ENCODE assay signal across 8 cellular contexts in genomic region chr9:213901-214300, GRCh38. TPM values are rescaled to one million over a fixed set of nuclear protein-coding genes. Genes with fewer than 3 reads are reported as not detected.
DNase-seq lines count a peak whose midpoint lies in the region; FAIRE-seq and TF ChIP-seq lines count a peak whose summit lies in the region.
"Not testable (repeated sequence)": the region's sequence is repeated elsewhere in the genome, so short reads cannot be mapped to it uniquely, and the experiment has no call there.

No MANE protein-coding gene starts in this region.

- peaks cover 17% of the 10 kb centered on the region; the same call in 1 of the 2 replicates for H3F3A ChIP-seq in SU-DHL-6 (ENCODE audit: insufficient read depth)

- intact Hi-C loops in activated naive CD4-positive, alpha-beta T cell treated with anti-CD3 and anti-CD28 coated beads for 36 hours (cut with micrococcal nuclease); kidney (cut with DNase I): not testable (repeated sequence)

- H3K9me3 Mint-ChIP-seq in activated naive CD4-positive, alpha-beta T cell treated with anti-CD3 and anti-CD28 coated beads for 36 hours; neural crest cell: not testable (repeated sequence)

- not testable (repeated sequence) for H3K36me3 Mint-ChIP-seq in activated naive CD4-positive, alpha-beta T cell treated with anti-CD3 and anti-CD28 coated beads for 36 hours (ENCODE audit: low read depth); neural crest cell (ENCODE audit: low read depth)

- peak overlapping the region in 6 of 11 experiments; percentile 75 to 92 (median 87); a peak in 10 of 22 replicates for H3K27ac ChIP-seq in BLaER1 treated with 17β-estradiol and CSF1 and Interleukin-3, amounts not matched to agents 10 nM and 100 nM
- not testable (repeated sequence) for H3K27ac ChIP-seq in HUES48 (ENCODE audit: low read depth, low read length); SU-DHL-6 (ENCODE audit: low read depth, low read length); duodenal mucosa (ENCODE audit: low read depth, low read length)
- H3K27ac ChIP-seq in kidney (ENCODE audit: low read depth in 2 of 2, low read length in 2 of 2) (peak overlapping the region; percentile 7 to 90), substantia nigra (ENCODE audit: low read depth, low read length, poor library complexity, severe bottlenecking) (peak overlapping the region; percentile 31)

- not testable (repeated sequence) for H3K9me2 ChIP-seq in SU-DHL-6 (replicated peaks; ENCODE audit: insufficient read depth, low read length)

- CTCF ChIA-PET in activated naive CD4-positive, alpha-beta T cell treated with anti-CD3 and anti-CD28 coated beads for 36 hours (lab: Charles Lee): interaction anchor here (0.9 to 2.3 kb wide), 2 partner anchors 92 to 103 kb away, joined by 3 to 8 read pairs; no protein-coding TSS in a partner anchor

- not testable (repeated sequence) for H3K4me1 Mint-ChIP-seq in activated naive CD4-positive, alpha-beta T cell treated with anti-CD3 and anti-CD28 coated beads for 36 hours (ENCODE audit: low read depth); neural crest cell

- H3K27me3 ChIP-seq in BLaER1 treated with 17β-estradiol and CSF1 and Interleukin-3, amounts not matched to agents 10 nM and 100 nM: peaks cover 0 to 27% (median 15%) of the 10 kb centered on the region in 11 experiments; a peak in 16 of 22 replicates
- peaks cover 47% of the 10 kb centered on the region for H3K27me3 ChIP-seq in HUES48 (ENCODE audit: control insufficient read depth, insufficient read depth, low read length)
- H3K27me3 ChIP-seq in SU-DHL-6 (ENCODE audit: low read length); duodenal mucosa (ENCODE audit: control insufficient read depth in 1 of 2, insufficient read depth in 2 of 2, low read length in 2 of 2): not testable (repeated sequence)

- H3K79me2 ChIP-seq in SU-DHL-6 (ENCODE audit: insufficient read depth, low read length): not testable (repeated sequence)

- peak overlapping the region; percentile 97 for H2AFZ ChIP-seq in SU-DHL-6 (ENCODE audit: low read depth, low read length, severe bottlenecking)

- not testable (repeated sequence) for H3K9me3 ChIP-seq in BLaER1 treated with 17β-estradiol and CSF1 and Interleukin-3, amounts not matched to agents 10 nM and 100 nM (replicated peaks in 1 of 11); HUES48 (ENCODE audit: control insufficient read depth, insufficient read depth, low read length); SU-DHL-6 (ENCODE audit: insufficient read depth, low read length); duodenal mucosa (ENCODE audit: control insufficient read depth in 1 of 2, low read length in 2 of 2); kidney (ENCODE audit: control insufficient read depth in 1 of 2, low read length in 2 of 2)

- H3K4me3 ChIP-seq in BLaER1 treated with 17β-estradiol and CSF1 and Interleukin-3, amounts not matched to agents 10 nM and 100 nM: peak overlapping the region in 8 of 10 experiments; percentile 66 to 84 (median 73); a peak in 13 of 20 replicates
- H3K4me3 ChIP-seq in HUES48 (ENCODE audit: low read depth, low read length) (peak overlapping the region; percentile 70; the same call in 1 of the 2 replicates), SU-DHL-6 (ENCODE audit: insufficient read depth, low read length, poor library complexity, severe bottlenecking) (peak overlapping the region; percentile 70), duodenal mucosa (ENCODE audit: low read depth in 1 of 2, low read length in 2 of 2) (peak overlapping the region; percentile 71 to 78), kidney (ENCODE audit: low read length in 2 of 2) (peak overlapping the region; percentile 49 to 68)

- peak overlapping the region in 6 of 11 experiments; percentile 80 to 92 (median 89); a peak in 10 of 22 replicates for H3K9ac ChIP-seq in BLaER1 treated with 17β-estradiol and CSF1 and Interleukin-3, amounts not matched to agents 10 nM and 100 nM
- not testable (repeated sequence) for H3K9ac ChIP-seq in HUES48 (ENCODE audit: low read depth, low read length)
- H3K9ac ChIP-seq in SU-DHL-6 (ENCODE audit: low read length) (peak overlapping the region; percentile 73), duodenal mucosa (ENCODE audit: low read depth in 1 of 2, low read length in 2 of 2) (peak overlapping the region in 1 of 2 donors; percentile 57), kidney (ENCODE audit: low read length in 2 of 2) (peak overlapping the region in 1 of 2 donors; percentile 75)

- H3K4me3 Mint-ChIP-seq in activated naive CD4-positive, alpha-beta T cell treated with anti-CD3 and anti-CD28 coated beads for 36 hours: peak overlapping the region; percentile 65
- H3K4me3 Mint-ChIP-seq in neural crest cell: peak overlapping the region; percentile 65

- H3K36me3 ChIP-seq in BLaER1 treated with 17β-estradiol and CSF1 and Interleukin-3, amounts not matched to agents 10 nM and 100 nM; HUES48 (ENCODE audit: control insufficient read depth, insufficient read depth, low read length); SU-DHL-6 (ENCODE audit: low read length); duodenal mucosa (ENCODE audit: control insufficient read depth in 1 of 2, insufficient read depth in 2 of 2, low read length in 2 of 2); kidney (ENCODE audit: control insufficient read depth in 1 of 2, insufficient read depth in 2 of 2, low read length in 2 of 2): not testable (repeated sequence)

- not testable (repeated sequence) for TF ChIP-seq CTCF in SU-DHL-6 (IDR thresholded peaks at IDR 0.05; ENCODE audit: insufficient read depth, low read length, poor library complexity, severe bottlenecking); kidney (IDR thresholded peaks at IDR 0.05; ENCODE audit: borderline replicate concordance, extremely low read depth, insufficient read depth); neural crest cell (conservative IDR thresholded peaks at IDR 0.05)

- not testable (repeated sequence) for H4K20me1 ChIP-seq in BLaER1 treated with 17β-estradiol and CSF1 and Interleukin-3, amounts not matched to agents 10 nM and 100 nM; SU-DHL-6 (ENCODE audit: low read depth, low read length)

- FAIRE-seq in kidney (lab: Jason Lieb, UNC): not testable (repeated sequence)

- not testable (repeated sequence) for H3K27me3 Mint-ChIP-seq in activated naive CD4-positive, alpha-beta T cell treated with anti-CD3 and anti-CD28 coated beads for 36 hours (ENCODE audit: low read depth)
- peaks cover 50% of the 10 kb centered on the region for H3K27me3 Mint-ChIP-seq in neural crest cell (ENCODE audit: low read depth)

- DNase-seq in activated naive CD4-positive, alpha-beta T cell treated with anti-CD3 and anti-CD28 coated beads for 36 hours; neural crest cell (ENCODE audit: low read depth, low spot score); substantia nigra (lab: John Stamatoyannopoulos, UW): not testable (repeated sequence)
- peak; percentile 55 for DNase-seq in kidney

- not testable (repeated sequence) for H3K27ac Mint-ChIP-seq in activated naive CD4-positive, alpha-beta T cell treated with anti-CD3 and anti-CD28 coated beads for 36 hours; neural crest cell (ENCODE audit: unreplicated experiment)

- peaks cover 8 to 88% (median 39%) of the 10 kb centered on the region in 10 experiments; a peak in 18 of 20 replicates for H3K4me1 ChIP-seq in BLaER1 treated with 17β-estradiol and CSF1 and Interleukin-3, amounts not matched to agents 10 nM and 100 nM
- H3K4me1 ChIP-seq in HUES48 (ENCODE audit: control insufficient read depth, insufficient read depth, low read length) (0 out of 2 replicates have a peak, but pooled peaks cover 11% of the 10 kb centered on the region), kidney (ENCODE audit: control insufficient read depth in 1 of 2, insufficient read depth in 1 of 2, low read depth in 1 of 2, low read length in 2 of 2) (peaks cover 0 to 13% of the 10 kb centered on the region in 2 donors)
- not testable (repeated sequence) for H3K4me1 ChIP-seq in duodenal mucosa (ENCODE audit: control insufficient read depth in 1 of 2, insufficient read depth in 2 of 2, low read length in 2 of 2)

- peak overlapping the region in 10 of 11 experiments; percentile 83 to 97 (median 94); a peak in 20 of 22 replicates for H3K4me2 ChIP-seq in BLaER1 treated with 17β-estradiol and CSF1 and Interleukin-3, amounts not matched to agents 10 nM and 100 nM
- H3K4me2 ChIP-seq in SU-DHL-6 (ENCODE audit: low read depth, low read length, poor library complexity, severe bottlenecking): peak overlapping the region; percentile 93

RNA-seq across cellular contexts. Expression of gene DOCK8, which starts 0.8 kb away (rescaled TPM):
- 100 to 1,000 TPM; 110 to 114 TPM for total RNA-seq in activated naive CD4-positive, alpha-beta T cell treated with anti-CD3 and anti-CD28 coated beads for 36 hours
- total RNA-seq in kidney (46.5 TPM), neural crest cell (0.58 and 0.68 TPM in 2 replicates)
- polyA plus RNA-seq in kidney (ENCODE audit: insufficient read depth, low read depth, low replicate concordance): 5.0 TPM

RNA-seq across cellular contexts. Expression of gene ZNG1A, which starts 35.0 kb away (rescaled TPM):
- total RNA-seq in activated naive CD4-positive, alpha-beta T cell treated with anti-CD3 and anti-CD28 coated beads for 36 hours: 10 to 100 TPM; 27.9 to 31.4 TPM
- total RNA-seq in kidney: 32.7 TPM
- polyA plus RNA-seq in kidney (ENCODE audit: insufficient read depth, low read depth, low replicate concordance): 58.0 TPM
- 29.1 and 29.4 TPM in 2 replicates for total RNA-seq in neural crest cell

Comparison
In these comparisons a context has a peak if more than half of its experiments do, and no peak if none do; other contexts are left out.
1. RNA of gene DOCK8, which starts 0.8 kb away (total RNA-seq): 110 to 114 TPM in activated naive CD4-positive, alpha-beta T cell treated with anti-CD3 and anti-CD28 coated beads for 36 hours and 46.5 TPM in kidney (single experiment); 0.58 to 0.68 TPM in neural crest cell; every median in the first group is over 10 times any median in the second.
2. Peak in every context shown above with its lines, with median percentiles within 50 percentile points of each other: H3K4me3 ChIP-seq.